16 cellular contexts compared by ENCODE assay signal in the genomic region with DNA sequence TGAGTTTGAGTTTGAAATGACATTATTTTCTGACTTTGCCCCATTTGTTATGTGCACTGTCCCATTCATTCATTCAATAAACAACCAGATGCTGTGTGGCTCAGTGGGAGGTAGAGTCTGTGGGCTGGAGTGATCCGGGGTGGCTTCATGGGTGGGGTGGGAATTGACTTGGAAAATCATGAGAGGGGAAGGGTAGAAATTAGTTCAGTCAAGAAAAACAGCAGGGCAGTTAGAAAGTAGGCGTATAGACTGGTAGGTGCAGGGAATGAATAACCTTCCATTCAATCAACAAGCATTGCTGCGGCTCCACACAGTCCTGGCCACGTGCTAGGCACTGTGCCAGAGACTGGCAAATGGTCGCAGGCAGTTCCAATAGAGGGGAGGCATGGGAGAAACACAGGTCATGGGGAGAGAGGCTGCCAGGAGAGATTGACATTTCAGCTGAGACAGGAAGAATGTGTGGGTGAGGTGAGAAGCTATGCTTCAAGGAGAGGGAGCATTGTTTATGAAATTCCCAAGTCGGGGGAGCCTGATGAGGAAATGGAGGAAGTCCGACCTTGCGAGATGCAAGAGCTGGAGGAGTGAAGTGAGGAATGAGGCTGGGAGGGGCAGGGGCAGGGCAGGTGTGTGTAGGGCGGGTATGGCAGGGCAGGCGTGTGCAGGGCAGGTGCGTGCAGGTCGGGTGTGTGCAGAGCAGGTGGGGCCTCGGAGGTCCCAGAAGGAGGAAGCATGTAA. TPM values are rescaled to one million over a fixed set of nuclear protein-coding genes. Genes with fewer than 3 reads are reported as not detected.
DNase-seq lines count a peak whose midpoint lies in the region; ATAC-seq, FAIRE-seq and TF ChIP-seq lines count a peak whose summit lies in the region.
"Had no signal": no experiment of that assay in that cellular context is flagged by ENCODE, and none has a peak within 500 bp of the region (broad histone marks: within the 10 kb centered on the region; RNA-seq: fewer than 3 reads in every experiment).

No MANE protein-coding gene starts in this region.

- H3K9me3 ChIP-seq in H1 (ENCODE audit: insufficient read depth in 2 of 2, low read depth in 1 of 2, low read length in 1 of 2) (peaks cover 0 to 6% of the 10 kb centered on the region in 2 experiments; a peak in 2 of 4 replicates), left lung (no peaks in the 10 kb centered on the region)

- intact Hi-C loops in Right ventricle myocardium inferior (cut with DNase I), result no loop called here
- intact Hi-C loops in cardiac septum (cut with DNase I), result no loop called here
- intact Hi-C loops in left lung (cut with DNase I), result no loop called here

- CTCF ChIA-PET in H1 (lab: Charles Lee; ENCODE audit: partially characterized antibody), result interaction anchor here (1.2 kb wide), 1 partner anchor 19 kb away, joined by 7 read pairs; no protein-coding TSS in a partner anchor

- no peak overlapping the region for H2BK12ac ChIP-seq in H1 (ENCODE audit: low read depth, low read length)

- no peak overlapping the region for H4K5ac ChIP-seq in H1 (ENCODE audit: insufficient read length, low read depth, low read length)

- FAIRE-seq in H1 (lab: Jason Lieb, UNC), result no peak

- H2BK120ac ChIP-seq in H1 (replicated peaks; ENCODE audit: low read depth, low read length), result no peak overlapping the region

- TF ChIP-seq EP300 in H1 (IDR thresholded peaks at IDR 0.05; ENCODE audit: borderline replicate concordance in 1 of 2, low read depth in 2 of 2, low read length in 2 of 2), result no peak

- WGBS in H1 (ENCODE audit: extremely low coverage in 1 of 2, insufficient coverage in 1 of 2, insufficient read length in 1 of 2, insufficient replicate concordance in 2 of 2, low coverage in 1 of 2, low lambda C conversion rate in 2 of 2, missing lambda C conversion rate in 1 of 2), 2 experiments, result 81% methylated on average over 13 of the region's 13 CpGs; no CpG with 5 or more reads in 1 of the 2 experiments

- no peak overlapping the region for H4K91ac ChIP-seq in H1 (replicated peaks; ENCODE audit: insufficient read length, low read length)

- H3K23ac ChIP-seq in H1 (ENCODE audit: insufficient read length), result no peak overlapping the region

- no peaks in the 10 kb centered on the region for H3K79me2 ChIP-seq in H1 (ENCODE audit: control insufficient read depth in 1 of 2, insufficient read depth in 2 of 2, low read length in 2 of 2)

- H3K27ac ChIP-seq in H1 (ENCODE audit: low read depth, low read length) (no peak overlapping the region), left lung (no peak overlapping the region)

- H4K20me1 ChIP-seq in H1 (replicated peaks in 1 of 2; ENCODE audit: control insufficient read depth in 1 of 2, insufficient read depth in 2 of 2, low read length in 2 of 2), result no peaks in the 10 kb centered on the region

- H3K4me3 ChIP-seq in H1 (ENCODE audit: extremely low read depth in 1 of 4, insufficient read depth in 2 of 4, low read depth in 3 of 4, low read length in 4 of 4) (no peak overlapping the region), left lung (no peak overlapping the region)

- no peak overlapping the region for H3K9ac ChIP-seq in H1 (replicated peaks in 1 of 4; ENCODE audit: extremely low read depth in 1 of 4, low read depth in 3 of 4, low read length in 3 of 4)

- no peak overlapping the region for H4K8ac ChIP-seq in H1 (ENCODE audit: extremely low read depth, insufficient read depth, low read length)

- no peak overlapping the region for H2AK5ac ChIP-seq in H1 (ENCODE audit: low read depth, low read length)

- H3K36me3 ChIP-seq in H1 (ENCODE audit: control insufficient read depth in 2 of 4, insufficient read depth in 4 of 4, low read length in 3 of 4) (no peaks in the 10 kb centered on the region), left lung (no peaks in the 10 kb centered on the region)

- H3K23me2 ChIP-seq in H1 (ENCODE audit: low read depth, low read length), result no peaks in the 10 kb centered on the region; the same call in 1 of the 2 replicates

- H2BK15ac ChIP-seq in H1 (ENCODE audit: low read length), result no peak overlapping the region

- TF ChIP-seq POLR2A in H1 (IDR thresholded peaks at IDR 0.05; ENCODE audit: control extremely low read depth in 1 of 2, low read depth in 2 of 2, low read length in 2 of 2), result no peak

- no peak overlapping the region; the same call in 1 of the 2 replicates for H2BK5ac ChIP-seq in H1 (ENCODE audit: low read depth, low read length)

- no peak overlapping the region for H2BK20ac ChIP-seq in H1 (ENCODE audit: low read length)

- no peak for TF ChIP-seq RAD21 in H1 (IDR thresholded peaks at IDR 0.05 in 1 of 2, conservative IDR thresholded peaks at IDR 0.05 in 1 of 2; ENCODE audit: low read depth in 2 of 2, low read length in 2 of 2)

- DNase-seq in Right ventricle myocardium inferior (ENCODE audit: missing footprints) (no peak), cardiac septum (ENCODE audit: low spot score) (no peak), H1 (ENCODE audit: low read depth in 1 of 2, low spot score in 2 of 2) (no peak), left lung (peak in 1 of 2 donors; percentile 60), ureter (ENCODE audit: low spot score) (peak; percentile 84)
- DNase-seq: activated CD4-positive, alpha-beta memory T cell treated with anti-CD3 and anti-CD28 coated beads, Interleukin-2, amount 10 ng/mL, durations not matched to agents 7 days and 5 days; immature natural killer cell; KG1; NCI-H2081; stimulated activated CD8-positive, alpha-beta memory T cell treated with anti-CD3 and anti-CD28 coated beads, Interleukin-4, amount 100 ng/mL, for 48 hours; T-helper 9 cell had no signal

- no peak overlapping the region for H3K4me2 ChIP-seq in H1 (ENCODE audit: insufficient read depth in 1 of 2, low read depth in 2 of 2, low read length in 2 of 2)

- H3K18ac ChIP-seq in H1 (ENCODE audit: extremely low read depth, low read length), result no peak overlapping the region

- no peak overlapping the region for H3K14ac ChIP-seq in H1 (ENCODE audit: insufficient read length)

- H2AFZ ChIP-seq in H1 (ENCODE audit: low read length), result peak overlapping the region; percentile 24; the same call in 1 of the 2 replicates

- POLR2A ChIA-PET in H1 (lab: Charles Lee; ENCODE audit: partially characterized antibody), result no interaction called here

- no peak for TF ChIP-seq CTCF in H1 (IDR thresholded peaks at IDR 0.05; ENCODE audit: control extremely low read depth in 1 of 3, insufficient read depth in 1 of 3, low read depth in 1 of 3, low read length in 3 of 3)
- no peak for TF ChIP-seq CTCF in left lung (IDR thresholded peaks at IDR 0.05)

- ATAC-seq in Right ventricle myocardium inferior, result peak; percentile 35
- peak; percentile 79 for ATAC-seq in left lung
- ATAC-seq in GM19455 (IDR thresholded peaks at IDR 0.05; ENCODE audit: unreplicated experiment), result no peak
- ATAC-seq in GM21447 (IDR thresholded peaks at IDR 0.05; ENCODE audit: unreplicated experiment), result no peak
- ATAC-seq in GM18520 (IDR thresholded peaks at IDR 0.05; ENCODE audit: unreplicated experiment), result no peak
- ATAC-seq: HCT116, Panc1 had no signal

- no peak overlapping the region for H3K4ac ChIP-seq in H1 (replicated peaks; ENCODE audit: insufficient read length, low read depth, low read length)

- H3K27me3 ChIP-seq in H1 (replicated peaks in 1 of 4; ENCODE audit: control insufficient read depth in 3 of 4, extremely low read depth in 1 of 4, insufficient read depth in 3 of 4, low read length in 3 of 4), result no peaks in the 10 kb centered on the region
- no peaks in the 10 kb centered on the region for H3K27me3 ChIP-seq in left lung

- H3K4me1 ChIP-seq in H1 (replicated peaks in 1 of 4; ENCODE audit: control insufficient read depth in 3 of 4, insufficient read depth in 4 of 4, low read length in 3 of 4), result no peaks in the 10 kb centered on the region; a peak in 1 of 7 replicates
- H3K4me1 ChIP-seq in left lung, result peaks cover 0 to 33% of the 10 kb centered on the region in 2 donors

- H3K79me1 ChIP-seq in H1 (ENCODE audit: low read depth, low read length), result no peaks in the 10 kb centered on the region

- H3K56ac ChIP-seq in H1 (replicated peaks; ENCODE audit: insufficient read length, low read depth, low read length), result no peak overlapping the region

TF ChIP-seq in H1, 55 proteins besides CTCF, POLR2A, EP300 and RAD21:
- TF ChIP-seq BRCA1 (IDR thresholded peaks at IDR 0.05; ENCODE audit: low read depth, low read length) (no peak), BACH1 (IDR thresholded peaks at IDR 0.05; ENCODE audit: low read length) (no peak), SAP30 (IDR thresholded peaks at IDR 0.05; ENCODE audit: insufficient read depth, insufficient replicate concordance, low read length) (no peak), CTBP2 (IDR thresholded peaks at IDR 0.05; ENCODE audit: borderline replicate concordance, insufficient read depth, insufficient read length, low read length) (no peak), JUND (IDR thresholded peaks at IDR 0.05; ENCODE audit: low read length) (no peak), CHD2 (IDR thresholded peaks at IDR 0.05; ENCODE audit: low read length) (no peak), TAF7 (optimal IDR thresholded peaks at IDR 0.05; ENCODE audit: borderline replicate concordance, low read depth, low read length) (no peak), TCF12 (IDR thresholded peaks at IDR 0.05; ENCODE audit: low read depth, low read length) (no peak), HDAC6 (IDR thresholded peaks at IDR 0.05; ENCODE audit: low read depth, low read length) (no peak), FOSL1 (IDR thresholded peaks at IDR 0.05; ENCODE audit: insufficient read depth, low read depth, low read length) (no peak), SP2 (IDR thresholded peaks at IDR 0.05; ENCODE audit: low read length) (no peak), RBBP5 (IDR thresholded peaks at IDR 0.05; ENCODE audit: borderline replicate concordance, low read depth, low read length) (no peak), YY1 (IDR thresholded peaks at IDR 0.05; ENCODE audit: low read depth, low read length) (no peak), SIN3A (conservative IDR thresholded peaks at IDR 0.05 in 1 of 2, IDR thresholded peaks at IDR 0.05 in 1 of 2; ENCODE audit: low read depth in 1 of 2, low read length in 2 of 2) (no peak), CEBPB (IDR thresholded peaks at IDR 0.05; ENCODE audit: low read depth, low read length) (no peak), CHD1 (IDR thresholded peaks at IDR 0.05; ENCODE audit: low read depth, low read length) (no peak)

RNA-seq across cellular contexts. Expression of gene PPARGC1B, which starts 54.5 kb away (rescaled TPM):
- total RNA-seq in Right ventricle myocardium inferior, result 30.1 TPM
- total RNA-seq in cardiac septum, result 18.9 TPM
- 11.4 and 11.5 TPM in 2 replicates for total RNA-seq in H1 (2021; fragmentation: NEBNext Ultra II Directional; extraction: Animal tissue kit (Norgen Biotek cat#: 25700))
- 1.7 and 2.5 TPM in 2 replicates for polyA plus RNA-seq in H1 (2011; rRNA removed)
- polyA plus RNA-seq in H1 (2011; cell fraction: cytosol; rRNA removed), result 1.8 TPM
- 6.4 TPM for polyA plus RNA-seq in H1 (2011; cell fraction: nucleus; rRNA removed)
- 3.8 to 5.2 TPM (median 4.8 TPM) in 4 replicates for polyA plus RNA-seq in H1 (2012, experiment 1 of 2)
- polyA plus RNA-seq in H1 (2012, experiment 2 of 2), result 1.3 TPM
- polyA plus RNA-seq in H1 (2013, experiment 1 of 2), result 6.2 TPM
- 3.9 TPM for polyA plus RNA-seq in H1 (2013, experiment 2 of 2)
- 6.3 and 7.6 TPM in 2 replicates for polyA minus RNA-seq in H1 (2011; rRNA and poly(A)+ RNA removed)
- 5.9 TPM for polyA minus RNA-seq in H1 (2011; cell fraction: cytosol; rRNA and poly(A)+ RNA removed)
- 10.0 TPM for polyA minus RNA-seq in H1 (2011; cell fraction: nucleus; rRNA and poly(A)+ RNA removed)
- 1 to 10 TPM; 3.6 to 7.3 TPM for total RNA-seq in left lung
- total RNA-seq in ureter, result 36.1 TPM

Comparison
In these comparisons a context has a peak if more than half of its experiments do, and no peak if none do; other contexts are left out.
1. ATAC-seq: peak in Right ventricle myocardium inferior (single experiment) and left lung (single experiment); none in GM19455 (single experiment), GM21447 (single experiment) and GM18520 (single experiment).